Comparison of ENCODE assay signal across 32 cellular contexts in the genomic region with DNA sequence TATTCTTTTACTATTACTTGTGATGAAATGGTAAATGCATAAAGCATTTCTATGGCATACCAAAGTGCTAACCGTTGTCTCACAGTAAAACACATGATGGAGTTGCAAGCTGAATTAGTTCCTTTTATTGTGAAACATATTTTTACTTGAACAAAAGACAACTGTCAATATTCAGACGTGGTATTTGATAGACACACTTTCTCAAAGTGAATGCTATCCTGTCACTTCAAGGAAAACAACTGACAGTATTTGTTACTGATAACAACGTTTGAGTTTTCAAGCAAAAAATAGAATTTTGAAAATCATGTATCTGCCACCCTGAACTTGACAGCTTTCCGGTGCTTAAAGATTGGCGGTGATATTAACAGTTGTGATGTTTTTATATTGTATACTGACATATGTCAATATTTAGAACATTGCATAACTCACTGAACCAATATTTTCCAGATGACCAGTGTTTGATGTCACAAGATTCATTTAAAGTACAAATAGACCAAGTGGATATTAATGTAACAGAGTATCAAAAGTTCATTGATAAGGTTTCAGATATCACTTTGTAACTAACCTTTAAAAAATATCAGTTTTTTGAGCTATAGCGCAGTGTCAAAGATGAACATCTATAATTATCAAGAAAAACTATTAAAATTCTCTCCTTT.
"Had no signal": no experiment of that assay in that cellular context is flagged by ENCODE, and none has a peak within 500 bp of the region (broad histone marks: within the 10 kb centered on the region; RNA-seq: fewer than 3 reads in every experiment).

No MANE protein-coding gene starts in this region.

- H3K9me3 ChIP-seq: body of pancreas, breast epithelium, SJCRH30, SK-N-SH had no signal

- H3K36me3 ChIP-seq: breast epithelium, SJCRH30 had no signal

- H3K4me1 ChIP-seq: body of pancreas, breast epithelium, SJCRH30 had no signal

- H3K9me2 ChIP-seq: SK-N-SH had no signal

- DNase-seq: activated B cell treated with CpG ODN at 0.5 μM for 24 hours; activated CD4-positive, alpha-beta memory T cell treated with anti-CD3 and anti-CD28 coated beads for 36 hours; activated CD4-positive, alpha-beta T cell treated with anti-CD3 and anti-CD28 coated beads for 4 hours; activated CD4-positive, alpha-beta T cell treated with anti-CD3 and anti-CD28 coated beads, Interleukin-2, amount 50 U/mL, for 1 hour; activated CD4-positive, CD25-positive, alpha-beta regulatory T cell treated with anti-CD3 and anti-CD28 coated beads, Interleukin-2, amount 50 U/mL, for 72 hours; activated CD8-positive, alpha-beta memory T cell treated with anti-CD3 and anti-CD28 coated beads, Interleukin-2, amount 50 U/mL, for 4 hours; activated effector memory CD4-positive, alpha-beta T cell treated with Interleukin-2 at 50 U/mL for 16 hours; activated naive CD4-positive, alpha-beta T cell; activated naive CD4-positive, alpha-beta T cell treated with anti-CD3 and anti-CD28 coated beads, Interleukin-2, amount 50 U/mL, for 16 hours; activated naive CD8-positive, alpha-beta T cell treated with anti-CD3 and anti-CD28 coated beads for 36 hours; activated T-cell treated with anti-CD3 and anti-CD28 coated beads for 4 hours; activated T-cell treated with anti-CD3 and anti-CD28 coated beads, Interleukin-2, amount 50 U/mL, for 4 hours; amniotic stem cell; aorta; body of pancreas; caudate nucleus; cerebellar nuclear complex; NCI-H1092 treated with DMSO at 0.1 percent for 48 hours; NCI-H1417; NCI-H146; NCI-H187; NCI-H2029 treated with DMSO at 0.1 percent for 48 hours; NCI-H2107; NCI-H2171; NCI-H510A; NCI-H526; NCI-H748 treated with DMSO at 0.1 percent for 48 hours; NK-92 treated with Interleukin-12 subunit alpha and Interleukin-12 subunit beta, amount 100 ng/mL, for 24 hours; Right ventricle myocardium superior; SJCRH30; SK-N-SH had no signal

- ATAC-seq: activated T-cell treated with anti-CD3 and anti-CD28 coated beads, Interleukin-2, amount 50 U/mL, for 4 hours; body of pancreas had no signal

- H3K4me3 ChIP-seq: body of pancreas, breast epithelium, SJCRH30 had no signal

- H3K4me2 ChIP-seq: SK-N-SH had no signal

- H3K27ac ChIP-seq: body of pancreas, breast epithelium, SJCRH30 had no signal

- H3K9ac ChIP-seq: SK-N-SH had no signal

- H3K27me3 ChIP-seq: body of pancreas, breast epithelium, SJCRH30 had no signal
